26 cellular contexts compared by ENCODE assay signal in the genomic region with DNA sequence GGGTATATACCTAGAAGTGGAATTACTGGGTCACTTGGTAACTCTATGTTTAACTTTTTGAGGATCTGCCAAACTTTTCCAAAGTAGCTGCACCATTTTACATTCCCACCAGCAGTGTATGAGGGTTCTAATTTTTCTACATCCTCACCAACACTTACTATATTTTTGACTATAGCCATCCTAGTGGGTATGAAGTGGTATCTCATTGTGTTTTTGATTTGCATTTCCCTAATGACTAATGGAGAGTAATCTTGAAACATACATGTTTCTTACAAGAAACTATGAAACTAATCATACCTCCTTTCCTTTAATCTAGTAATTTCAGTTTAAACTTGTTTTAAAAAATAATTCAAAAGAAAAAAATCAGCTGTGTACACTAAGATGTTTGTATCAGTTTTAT.
"Had no signal": no experiment of that assay in that cellular context is flagged by ENCODE, and none has a peak within 500 bp of the region (broad histone marks: within the 10 kb centered on the region; RNA-seq: fewer than 3 reads in every experiment).

No MANE protein-coding gene starts in this region.

- H3K9me3 ChIP-seq: Peyer's patch, SJSA1 had no signal

- H3K4me3 ChIP-seq: cardiac muscle cell, K562, Peyer's patch, SJSA1 had no signal

- H3K4me1 ChIP-seq: Peyer's patch, SJSA1 had no signal

- H3K36me3 ChIP-seq: brain microvascular endothelial cell, cardiac muscle cell, Peyer's patch, SJSA1 had no signal

- H3K27me3 ChIP-seq: brain microvascular endothelial cell, cardiac muscle cell, Peyer's patch, SJSA1 had no signal

- DNase-seq: activated CD4-positive, alpha-beta memory T cell treated with anti-CD3 and anti-CD28 coated beads for 36 hours; activated CD4-positive, alpha-beta T cell treated with anti-CD3 and anti-CD28 coated beads, Interleukin-2, amount 10 ng/mL, durations not matched to agents 7 days and 5 days; activated CD4-positive, CD25-positive, alpha-beta regulatory T cell treated with anti-CD3 and anti-CD28 coated beads, Interleukin-2, amount 50 U/mL, for 72 hours; activated CD8-positive, alpha-beta memory T cell treated with anti-CD3 and anti-CD28 coated beads, Interleukin-2, amount 50 U/mL, for 4 hours; activated gamma-delta T cell treated with Interleukin-2 at 50 U/mL for 16 hours; activated naive CD4-positive, alpha-beta T cell treated with anti-CD3 and anti-CD28 coated beads, Interleukin-2, amount 10 ng/mL, durations not matched to agents 7 days and 5 days; activated naive CD8-positive, alpha-beta T cell treated with anti-CD3 and anti-CD28 coated beads for 36 hours; activated T-cell treated with anti-CD3 and anti-CD28 coated beads, Interleukin-2, amount 50 U/mL, for 24 hours; brain microvascular endothelial cell; Karpas-422; MM.1S; NCI-H1105; NCI-H1436 treated with DMSO at 0.1 percent for 48 hours; NCI-H187; NCI-H2081; NCI-H510A treated with DMSO at 0.1 percent for 48 hours; NCI-H69; NK-92 treated with Interleukin-12 subunit alpha and Interleukin-12 subunit beta, amount 100 ng/mL, for 24 hours; Peyer's patch; SHP77 had no signal

- H3K9me3 Mint-ChIP-seq: activated naive CD4-positive, alpha-beta T cell treated with anti-CD3 and anti-CD28 coated beads, Interleukin-2, amount 10 ng/mL, durations not matched to agents 7 days and 5 days had no signal

- FAIRE-seq: K562 had no signal

- H3K4me3 Mint-ChIP-seq: activated CD4-positive, alpha-beta memory T cell treated with anti-CD3 and anti-CD28 coated beads for 36 hours; activated CD4-positive, alpha-beta T cell treated with anti-CD3 and anti-CD28 coated beads, Interleukin-2, amount 10 ng/mL, durations not matched to agents 7 days and 5 days; activated naive CD4-positive, alpha-beta T cell treated with anti-CD3 and anti-CD28 coated beads, Interleukin-2, amount 10 ng/mL, durations not matched to agents 7 days and 5 days; activated naive CD8-positive, alpha-beta T cell treated with anti-CD3 and anti-CD28 coated beads for 36 hours; activated T-cell treated with anti-CD3 and anti-CD28 coated beads, Interleukin-2, amount 50 U/mL, for 24 hours; T-helper 1 cell treated with Interleukin-12 subunit alpha and Interleukin-12 subunit beta and Interleukin-4 antibody, amounts not matched to agents 30 μg/mL and 1 μg/mL, for 36 hours; WTC11 had no signal

- H3K27ac Mint-ChIP-seq: activated CD4-positive, alpha-beta memory T cell treated with anti-CD3 and anti-CD28 coated beads for 36 hours; activated CD4-positive, alpha-beta T cell treated with anti-CD3 and anti-CD28 coated beads, Interleukin-2, amount 10 ng/mL, durations not matched to agents 7 days and 5 days; activated naive CD4-positive, alpha-beta T cell treated with anti-CD3 and anti-CD28 coated beads, Interleukin-2, amount 10 ng/mL, durations not matched to agents 7 days and 5 days; activated naive CD8-positive, alpha-beta T cell treated with anti-CD3 and anti-CD28 coated beads for 36 hours; activated T-cell treated with anti-CD3 and anti-CD28 coated beads, Interleukin-2, amount 50 U/mL, for 24 hours; activated T-helper 2 cell treated with anti-CD3 and anti-CD28 coated beads, Interferon-gamma antibody, Interleukin-2, Interleukin-4, amounts not matched to agents 10 μg/mL and 5 μg/mL and 100 μg/mL, durations not matched to agents 14 hours and 24 hours and 36 hours; T-helper 1 cell treated with Interleukin-12 subunit alpha and Interleukin-12 subunit beta and Interleukin-4 antibody, amounts not matched to agents 30 μg/mL and 1 μg/mL, for 36 hours; WTC11 had no signal

- ATAC-seq: K562, WTC11 had no signal

- H3K27me3 Mint-ChIP-seq: activated CD4-positive, alpha-beta memory T cell treated with anti-CD3 and anti-CD28 coated beads for 36 hours; activated CD4-positive, alpha-beta T cell treated with anti-CD3 and anti-CD28 coated beads, Interleukin-2, amount 10 ng/mL, durations not matched to agents 7 days and 5 days; activated naive CD4-positive, alpha-beta T cell treated with anti-CD3 and anti-CD28 coated beads, Interleukin-2, amount 10 ng/mL, durations not matched to agents 7 days and 5 days; activated naive CD8-positive, alpha-beta T cell treated with anti-CD3 and anti-CD28 coated beads for 36 hours had no signal

- H3K27ac ChIP-seq: brain microvascular endothelial cell, cardiac muscle cell, Peyer's patch, SJSA1 had no signal
